In genomic region chr3:48716982-48717746, GRCh38 we compare ENCODE assay signal across 7 cellular contexts. TPM values are rescaled to one million over a fixed set of nuclear protein-coding genes. Genes with fewer than 3 reads are reported as not detected.
DNase-seq lines count a peak whose midpoint lies in the region; ATAC-seq and TF ChIP-seq lines count a peak whose summit lies in the region.

IP6K2 (minus strand) TSS chr3:48717221; CDS start chr3:48695291, 21,930 bp downstream.

- H2AFZ ChIP-seq in hepatocyte = peak within 1 kb of the TSS; percentile 37

- ATAC-seq in GM18508 (IDR thresholded peaks at IDR 0.05; ENCODE audit: insufficient read depth, unreplicated experiment) (peak; percentile 73), HG03025 (IDR thresholded peaks at IDR 0.05; ENCODE audit: low FRiP score, unreplicated experiment) (peak; percentile 94)

- no peaks in the 10 kb centered on the region for H3K9me2 ChIP-seq in hepatocyte (replicated peaks; ENCODE audit: insufficient read depth)

- 5% methylated on average over 35 of the region's 38 CpGs for WGBS in hepatocyte (ENCODE audit: low lambda C conversion rate, missing lambda C conversion rate)

- peaks cover 48% of the 10 kb centered on the region for H3K79me2 ChIP-seq in hepatocyte

- peak within 1 kb of the TSS; percentile 89 for H3K4me2 ChIP-seq in hepatocyte

- peaks cover 40% of the 10 kb centered on the region for H3K4me1 ChIP-seq in hepatocyte (ENCODE audit: insufficient read depth)

- H4K20me1 ChIP-seq in hepatocyte (ENCODE audit: insufficient read depth, poor library complexity, severe bottlenecking) = peaks cover 42% of the 10 kb centered on the region

- H3K36me3 ChIP-seq in hepatocyte (replicated peaks; ENCODE audit: insufficient read depth, low read depth) = no peaks in the 10 kb centered on the region

- no peaks in the 10 kb centered on the region for H3K9me3 ChIP-seq in hepatocyte (ENCODE audit: low read depth)

- H3K27ac ChIP-seq in hepatocyte = peak within 1 kb of the TSS; percentile 95

- TF ChIP-seq CTCF in hepatocyte (IDR thresholded peaks at IDR 0.05; ENCODE audit: poor library complexity) = no peak

- H3K4me3 ChIP-seq in hepatocyte = peak within 1 kb of the TSS; percentile 84

- peak; percentile 94 to 97 for DNase-seq in NCI-H2081 (lab: John Stamatoyannopoulos, UW)
- peak; percentile 97 for DNase-seq in T1000 (lab: John Stamatoyannopoulos, UW)
- DNase-seq in astrocyte of the hippocampus (ENCODE audit: low read depth, low spot score) = peak; percentile 99
- DNase-seq in hepatocyte (ENCODE audit: low spot score) = peak; percentile 100
- DNase-seq in retina = peak; percentile 95

- no peaks in the 10 kb centered on the region for H3K27me3 ChIP-seq in hepatocyte

RNA-seq across cellular contexts. Expression of gene IP6K2, which starts in this region (rescaled TPM):
- total RNA-seq in hepatocyte = 99.3 and 112 TPM in 2 replicates
- 155 and 169 TPM in 2 replicates for polyA plus RNA-seq in hepatocyte

Comparison
In these comparisons a context has a peak if more than half of its experiments do, and no peak if none do; other contexts are left out.
1. Peak in every context shown above with its lines: DNase-seq, ATAC-seq, H3K4me3 ChIP-seq and H3K27ac ChIP-seq.